Comparison of ENCODE assay signal across 1 cellular context in genomic region chr16:20899503-20900298, GRCh38.
TF ChIP-seq lines count a peak whose summit lies in the region.

No MANE protein-coding gene starts in this region.

TF ChIP-seq in HepG2, 621 proteins besides CTCF, POLR2A, EP300 and RAD21 (continued from another document and continues in another):
- TF ChIP-seq AKNA (CRISPR knock-in tag; IDR thresholded peaks at IDR 0.05; ENCODE audit: borderline replicate concordance): no peak
- TF ChIP-seq, protein P1, sequence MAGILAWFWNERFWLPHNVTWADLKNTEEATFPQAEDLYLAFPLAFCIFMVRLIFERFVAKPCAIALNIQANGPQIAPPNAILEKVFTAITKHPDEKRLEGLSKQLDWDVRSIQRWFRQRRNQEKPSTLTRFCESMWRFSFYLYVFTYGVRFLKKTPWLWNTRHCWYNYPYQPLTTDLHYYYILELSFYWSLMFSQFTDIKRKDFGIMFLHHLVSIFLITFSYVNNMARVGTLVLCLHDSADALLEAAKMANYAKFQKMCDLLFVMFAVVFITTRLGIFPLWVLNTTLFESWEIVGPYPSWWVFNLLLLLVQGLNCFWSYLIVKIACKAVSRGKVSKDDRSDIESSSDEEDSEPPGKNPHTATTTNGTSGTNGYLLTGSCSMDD (CRISPR knock-in tag; IDR thresholded peaks at IDR 0.05): no peak
- TF ChIP-seq ZNF513 (CRISPR knock-in tag; conservative IDR thresholded peaks at IDR 0.05): no peak
- TF ChIP-seq, protein P2, sequence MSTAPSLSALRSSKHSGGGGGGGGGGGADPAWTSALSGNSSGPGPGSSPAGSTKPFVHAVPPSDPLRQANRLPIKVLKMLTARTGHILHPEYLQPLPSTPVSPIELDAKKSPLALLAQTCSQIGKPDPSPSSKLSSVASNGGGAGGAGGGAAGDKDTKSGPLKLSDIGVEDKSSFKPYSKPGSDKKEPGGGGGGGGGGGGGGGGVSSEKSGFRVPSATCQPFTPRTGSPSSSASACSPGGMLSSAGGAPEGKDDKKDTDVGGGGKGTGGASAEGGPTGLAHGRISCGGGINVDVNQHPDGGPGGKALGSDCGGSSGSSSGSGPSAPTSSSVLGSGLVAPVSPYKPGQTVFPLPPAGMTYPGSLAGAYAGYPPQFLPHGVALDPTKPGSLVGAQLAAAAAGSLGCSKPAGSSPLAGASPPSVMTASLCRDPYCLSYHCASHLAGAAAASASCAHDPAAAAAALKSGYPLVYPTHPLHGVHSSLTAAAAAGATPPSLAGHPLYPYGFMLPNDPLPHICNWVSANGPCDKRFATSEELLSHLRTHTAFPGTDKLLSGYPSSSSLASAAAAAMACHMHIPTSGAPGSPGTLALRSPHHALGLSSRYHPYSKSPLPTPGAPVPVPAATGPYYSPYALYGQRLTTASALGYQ (CRISPR knock-in tag; IDR thresholded peaks at IDR 0.05): no peak
- TF ChIP-seq IRF1 (CRISPR knock-in tag; IDR thresholded peaks at IDR 0.05; ENCODE audit: low read depth): no peak
- 0 out of 2 replicates have a peak, but pooled peaks have one; percentile 40 for TF ChIP-seq GZF1 (CRISPR knock-in tag; IDR thresholded peaks at IDR 0.05)
- 0 out of 2 replicates have a peak, but pooled peaks have one; percentile 23 for TF ChIP-seq SNAPC4 (CRISPR knock-in tag; IDR thresholded peaks at IDR 0.05)
- TF ChIP-seq, protein P3, sequence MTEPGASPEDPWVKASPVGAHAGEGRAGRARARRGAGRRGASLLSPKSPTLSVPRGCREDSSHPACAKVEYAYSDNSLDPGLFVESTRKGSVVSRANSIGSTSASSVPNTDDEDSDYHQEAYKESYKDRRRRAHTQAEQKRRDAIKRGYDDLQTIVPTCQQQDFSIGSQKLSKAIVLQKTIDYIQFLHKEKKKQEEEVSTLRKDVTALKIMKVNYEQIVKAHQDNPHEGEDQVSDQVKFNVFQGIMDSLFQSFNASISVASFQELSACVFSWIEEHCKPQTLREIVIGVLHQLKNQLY (CRISPR knock-in tag; IDR thresholded peaks at IDR 0.05): 0 out of 2 replicates have a peak, but pooled peaks have one; percentile 17
- no peak for TF ChIP-seq GABPA (IDR thresholded peaks at IDR 0.05; ENCODE audit: low read depth, low read length)
- no peak for TF ChIP-seq GABPA (CRISPR knock-in tag; IDR thresholded peaks at IDR 0.05; ENCODE audit: low read depth)
- TF ChIP-seq, protein P4, sequence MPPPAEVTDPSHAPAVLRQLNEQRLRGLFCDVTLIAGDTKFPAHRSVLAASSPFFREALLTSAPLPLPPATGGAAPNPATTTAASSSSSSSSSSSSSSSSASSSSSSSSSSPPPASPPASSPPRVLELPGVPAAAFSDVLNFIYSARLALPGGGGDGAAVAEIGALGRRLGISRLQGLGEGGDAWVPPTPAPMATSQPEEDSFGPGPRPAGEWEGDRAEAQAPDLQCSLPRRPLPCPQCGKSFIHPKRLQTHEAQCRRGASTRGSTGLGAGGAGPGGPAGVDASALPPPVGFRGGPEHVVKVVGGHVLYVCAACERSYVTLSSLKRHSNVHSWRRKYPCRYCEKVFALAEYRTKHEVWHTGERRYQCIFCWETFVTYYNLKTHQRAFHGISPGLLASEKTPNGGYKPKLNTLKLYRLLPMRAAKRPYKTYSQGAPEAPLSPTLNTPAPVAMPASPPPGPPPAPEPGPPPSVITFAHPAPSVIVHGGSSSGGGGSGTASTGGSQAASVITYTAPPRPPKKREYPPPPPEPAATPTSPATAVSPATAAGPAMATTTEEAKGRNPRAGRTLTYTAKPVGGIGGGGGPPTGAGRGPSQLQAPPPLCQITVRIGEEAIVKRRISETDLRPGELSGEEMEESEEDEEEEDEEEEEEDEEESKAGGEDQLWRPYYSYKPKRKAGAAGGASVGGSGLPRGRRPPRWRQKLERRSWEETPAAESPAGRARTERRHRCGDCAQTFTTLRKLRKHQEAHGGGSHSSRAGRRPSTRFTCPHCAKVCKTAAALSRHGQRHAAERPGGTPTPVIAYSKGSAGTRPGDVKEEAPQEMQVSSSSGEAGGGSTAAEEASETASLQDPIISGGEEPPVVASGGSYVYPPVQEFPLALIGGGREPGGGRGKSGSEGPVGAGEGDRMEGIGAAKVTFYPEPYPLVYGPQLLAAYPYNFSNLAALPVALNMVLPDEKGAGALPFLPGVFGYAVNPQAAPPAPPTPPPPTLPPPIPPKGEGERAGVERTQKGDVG (CRISPR knock-in tag; IDR thresholded peaks at IDR 0.05; ENCODE audit: borderline replicate concordance): no peak
- TF ChIP-seq ZNF773 (CRISPR knock-in tag; IDR thresholded peaks at IDR 0.05; ENCODE audit: borderline replicate concordance): no peak
- no peak for TF ChIP-seq KAT2B (IDR thresholded peaks at IDR 0.05; ENCODE audit: borderline replicate concordance, low read depth, low read length)
- 0 out of 2 replicates have a peak, but pooled peaks have one; percentile 29 for TF ChIP-seq FOXK1 (CRISPR knock-in tag; IDR thresholded peaks at IDR 0.05; ENCODE audit: borderline replicate concordance, low read depth)
- peak; percentile 87; the same call in 1 of the 2 replicates for TF ChIP-seq EEA1 (CRISPR knock-in tag; IDR thresholded peaks at IDR 0.05; ENCODE audit: borderline replicate concordance)
- TF ChIP-seq HNF1A (IDR thresholded peaks at IDR 0.05; ENCODE audit: low read depth): peak; percentile 99
- peak; percentile 99 for TF ChIP-seq HNF1A (CRISPR knock-in tag; IDR thresholded peaks at IDR 0.05; ENCODE audit: borderline replicate concordance)
- peak; percentile 37; the same call in 1 of the 2 replicates for TF ChIP-seq RARA (CRISPR knock-in tag; IDR thresholded peaks at IDR 0.05)
- no peak for TF ChIP-seq GPN1 (CRISPR knock-in tag; IDR thresholded peaks at IDR 0.05; ENCODE audit: borderline replicate concordance)
- no peak for TF ChIP-seq RFX3 (CRISPR knock-in tag; IDR thresholded peaks at IDR 0.05)
- peak; percentile 57; the same call in 1 of the 2 replicates for TF ChIP-seq TSC22D2 (CRISPR knock-in tag; IDR thresholded peaks at IDR 0.05; ENCODE audit: borderline replicate concordance)
- peak; percentile 60 for TF ChIP-seq KDM6A (CRISPR knock-in tag; IDR thresholded peaks at IDR 0.05; ENCODE audit: low read depth)
- 0 out of 2 replicates have a peak, but pooled peaks have one; percentile 16 for TF ChIP-seq BORCS8-MEF2B (CRISPR knock-in tag; IDR thresholded peaks at IDR 0.05)
- no peak for TF ChIP-seq SP140L (CRISPR knock-in tag; IDR thresholded peaks at IDR 0.05; ENCODE audit: borderline replicate concordance)
- no peak for TF ChIP-seq CHCHD3 (CRISPR knock-in tag; IDR thresholded peaks at IDR 0.05)
- TF ChIP-seq FOXJ3 (CRISPR knock-in tag; IDR thresholded peaks at IDR 0.05; ENCODE audit: borderline replicate concordance): no peak
- no peak for TF ChIP-seq ZNF644 (CRISPR knock-in tag; IDR thresholded peaks at IDR 0.05; ENCODE audit: low read depth)
- no peak for TF ChIP-seq NFYB (CRISPR knock-in tag; IDR thresholded peaks at IDR 0.05)
- TF ChIP-seq ZNF781 (CRISPR knock-in tag; IDR thresholded peaks at IDR 0.05; ENCODE audit: borderline replicate concordance, not compliant biosample characterization): peak; percentile 7
- TF ChIP-seq ZFYVE20 (CRISPR knock-in tag; IDR thresholded peaks at IDR 0.05; ENCODE audit: borderline replicate concordance, low read depth): 0 out of 2 replicates have a peak, but pooled peaks have one; percentile 62
